1 cellular context compared by ENCODE assay signal in genomic region chr3:184135149-184135910, GRCh38.
TF ChIP-seq lines count a peak whose summit lies in the region.

Gene EIF2B5 (plus strand): TSS chr3:184135358. CDS start chr3:184135386, 28 bp downstream.

TF ChIP-seq in K562, 482 proteins besides CTCF, POLR2A, EP300 and RAD21 (continued from another document and continues in another):
- no peak for TF ChIP-seq ZNF398 (CRISPR knock-in tag; IDR thresholded peaks at IDR 0.05)
- TF ChIP-seq BCL6 (CRISPR knock-in tag; IDR thresholded peaks at IDR 0.05): no peak
- TF ChIP-seq SRSF9 (IDR thresholded peaks at IDR 0.05; ENCODE audit: borderline replicate concordance, low read depth, low read length): no peak
- TF ChIP-seq ATF6 (CRISPR knock-in tag; IDR thresholded peaks at IDR 0.05): peak; percentile 78
- no peak for TF ChIP-seq ZKSCAN3 (CRISPR knock-in tag; IDR thresholded peaks at IDR 0.05)
- TF ChIP-seq NBN (IDR thresholded peaks at IDR 0.05; ENCODE audit: low read depth): peak; percentile 88; the same call in 1 of the 2 replicates
- TF ChIP-seq ZNF316 (IDR thresholded peaks at IDR 0.05): no peak
- TF ChIP-seq ZNF41 (CRISPR knock-in tag; conservative IDR thresholded peaks at IDR 0.05): no peak
- TF ChIP-seq HOXB6 (CRISPR knock-in tag; IDR thresholded peaks at IDR 0.05; ENCODE audit: borderline replicate concordance): no peak
- no peak for TF ChIP-seq FOXM1 (IDR thresholded peaks at IDR 0.05; ENCODE audit: low read depth)
- TF ChIP-seq FOXM1 (CRISPR knock-in tag; IDR thresholded peaks at IDR 0.05; ENCODE audit: low read depth): peak; percentile 49; the same call in 1 of the 2 replicates
- TF ChIP-seq MAFK (IDR thresholded peaks at IDR 0.05; ENCODE audit: low read length): no peak
- TF ChIP-seq RFX7 (CRISPR knock-in tag; IDR thresholded peaks at IDR 0.05): no peak
- peak; percentile 45; the same call in 1 of the 2 replicates for TF ChIP-seq LEF1 (IDR thresholded peaks at IDR 0.05)
- peak; percentile 30; the same call in 1 of the 2 replicates for TF ChIP-seq ARID1B (IDR thresholded peaks at IDR 0.05)
- peak; percentile 82 for TF ChIP-seq SIN3B (IDR thresholded peaks at IDR 0.05; ENCODE audit: low read depth)
- TF ChIP-seq ZNF311 (CRISPR knock-in tag; IDR thresholded peaks at IDR 0.05): no peak
- TF ChIP-seq ZNF740 (CRISPR knock-in tag; IDR thresholded peaks at IDR 0.05): no peak
- TF ChIP-seq ZNF740 (tag; IDR thresholded peaks at IDR 0.05): no peak; a peak in 1 of 4 replicates
- TF ChIP-seq KAT8 (IDR thresholded peaks at IDR 0.05; ENCODE audit: low read depth): no peak
- peak in 1 of 2 experiments; percentile 4 for TF ChIP-seq E2F6 (IDR thresholded peaks at IDR 0.05; ENCODE audit: borderline replicate concordance in 1 of 2, extremely low read depth in 1 of 2, insufficient read depth in 1 of 2, insufficient read length in 1 of 2, low read depth in 1 of 2, low read length in 1 of 2, poor library complexity in 1 of 2, severe bottlenecking in 1 of 2)
- no peak for TF ChIP-seq ZNF384 (IDR thresholded peaks at IDR 0.05; ENCODE audit: low read depth, low read length)
- TF ChIP-seq PKNOX1 (IDR thresholded peaks at IDR 0.05): no peak; the same call in 1 of the 2 replicates
- TF ChIP-seq CTCFL (IDR thresholded peaks at IDR 0.05; ENCODE audit: borderline replicate concordance, insufficient read depth, low read depth, low read length, poor library complexity, severe bottlenecking): peak; percentile 98
- no peak for TF ChIP-seq ELK1 (CRISPR knock-in tag; IDR thresholded peaks at IDR 0.05)
- no peak for TF ChIP-seq ZNF592 (IDR thresholded peaks at IDR 0.05)
- TF ChIP-seq POLR2AphosphoS2 (IDR thresholded peaks at IDR 0.05; ENCODE audit: low read length): no peak
- no peak for TF ChIP-seq ZFPM2 (CRISPR knock-in tag; IDR thresholded peaks at IDR 0.05)
- TF ChIP-seq POLR2B (IDR thresholded peaks at IDR 0.05; ENCODE audit: low read depth, partially characterized antibody): peak; percentile 82
- TF ChIP-seq ATF7 (IDR thresholded peaks at IDR 0.05): peak; percentile 71
- TF ChIP-seq HDGF (IDR thresholded peaks at IDR 0.05): no peak
- no peak for TF ChIP-seq BRF1 (IDR thresholded peaks at IDR 0.05; ENCODE audit: borderline replicate concordance, extremely low read depth, insufficient read length)
- no peak for TF ChIP-seq SMARCA4 (IDR thresholded peaks at IDR 0.05)
- no peak for TF ChIP-seq SIRT6 (IDR thresholded peaks at IDR 0.05; ENCODE audit: low read depth, low read length)
- TF ChIP-seq FOXO4 (CRISPR knock-in tag; IDR thresholded peaks at IDR 0.05): no peak
- no peak for TF ChIP-seq PYGO2 (tag; IDR thresholded peaks at IDR 0.05)
- no peak for TF ChIP-seq TRIM28 (IDR thresholded peaks at IDR 0.05)
- no peak for TF ChIP-seq U2AF2 (optimal IDR thresholded peaks at IDR 0.05; ENCODE audit: low read depth, low read length)
- TF ChIP-seq CUX1 (CRISPR knock-in tag; IDR thresholded peaks at IDR 0.05): no peak
